Comparison of ENCODE assay signal across 19 cellular contexts in genomic region chr22:24379536-24379935, GRCh38. TPM values are rescaled to one million over a fixed set of nuclear protein-coding genes. Genes with fewer than 3 reads are reported as not detected.
DNase-seq lines count a peak whose midpoint lies in the region; ATAC-seq and TF ChIP-seq lines count a peak whose summit lies in the region.
"Had no signal": no experiment of that assay in that cellular context is flagged by ENCODE, and none has a peak within 500 bp of the region (broad histone marks: within the 10 kb centered on the region; RNA-seq: fewer than 3 reads in every experiment).

No MANE protein-coding gene starts in this region.

- in situ Hi-C loops in gastrocnemius medialis (cut with MboI; ENCODE audit: low sequenced_read_pairs in 4 of 4), result no loop called here

- peak overlapping the region; percentile 30 to 57 for H3K27ac ChIP-seq in right atrium auricular region
- H3K27ac ChIP-seq in heart left ventricle, result peak overlapping the region in 2 of 12 donors; percentile 12 to 35
- peak overlapping the region in 2 of 4 donors; percentile 23 to 64 for H3K27ac ChIP-seq in gastrocnemius medialis
- H3K27ac ChIP-seq: colonic mucosa, hepatocyte, psoas muscle had no signal

- no peak for TF ChIP-seq CTCF in right atrium auricular region (IDR thresholded peaks at IDR 0.05)
- TF ChIP-seq CTCF in heart left ventricle (IDR thresholded peaks at IDR 0.05), result no peak
- TF ChIP-seq CTCF in gastrocnemius medialis (IDR thresholded peaks at IDR 0.05 in 4 of 5, conservative IDR thresholded peaks at IDR 0.05 in 1 of 5), result no peak

- peaks cover 21% of the 10 kb centered on the region for H3K36me3 ChIP-seq in right atrium auricular region
- peaks cover 0 to 65% (median 33%) of the 10 kb centered on the region in 9 donors for H3K36me3 ChIP-seq in heart left ventricle
- peaks cover 0 to 23% of the 10 kb centered on the region in 2 donors for H3K36me3 ChIP-seq in gastrocnemius medialis
- H3K36me3 ChIP-seq: colonic mucosa had no signal

- DNase-seq in right atrium auricular region (ENCODE audit: low spot score) (no peak), heart left ventricle (no peak), MV-4-11 (lab: John Stamatoyannopoulos, UW) (peak; percentile 14), head of caudate nucleus (no peak), gastrocnemius medialis (no peak)
- DNase-seq in activated T-helper 2 cell treated with anti-CD3 and anti-CD28 coated beads, Interferon-gamma antibody, Interleukin-2, Interleukin-4, amounts not matched to agents 10 μg/mL and 5 μg/mL and 100 μg/mL, durations not matched to agents 14 hours and 24 hours and 36 hours (ENCODE audit: low spot score), result no peak
- DNase-seq in stimulated activated effector memory CD8-positive, alpha-beta T cell treated with anti-CD3 and anti-CD28 coated beads, Interleukin-12 subunit alpha, Interleukin-12 subunit beta, amount 100 ng/mL, for 72 hours (ENCODE audit: low spot score in 2 of 2), result no peak
- DNase-seq: activated B cell treated with CpG ODN at 0.5 μM for 24 hours; anterior cingulate cortex; colonic mucosa; GOT3; left cardiac atrium; NCI-H446 treated with DMSO at 0.1 percent for 48 hours; psoas muscle; stimulated activated naive CD8-positive, alpha-beta T cell treated with anti-CD3 and anti-CD28 coated beads, Interleukin-15, amount 100 ng/mL, for 72 hours had no signal

- H3K36me3 Mint-ChIP-seq in activated T-helper 2 cell treated with anti-CD3 and anti-CD28 coated beads, Interferon-gamma antibody, Interleukin-2, Interleukin-4, amounts not matched to agents 10 μg/mL and 5 μg/mL and 100 μg/mL, durations not matched to agents 14 hours and 24 hours and 36 hours (ENCODE audit: low read depth), result peaks cover 55% of the 10 kb centered on the region
- H3K36me3 Mint-ChIP-seq in stimulated activated effector memory CD8-positive, alpha-beta T cell treated with anti-CD3 and anti-CD28 coated beads, Interleukin-12 subunit alpha, Interleukin-12 subunit beta, amount 100 ng/mL, for 72 hours, result peaks cover 54% of the 10 kb centered on the region

- no peaks in the 10 kb centered on the region for H3K9me3 ChIP-seq in right atrium auricular region
- peaks cover 0 to 3% (median 0%) of the 10 kb centered on the region in 12 donors for H3K9me3 ChIP-seq in heart left ventricle
- H3K9me3 ChIP-seq in gastrocnemius medialis, result no peaks in the 10 kb centered on the region
- H3K9me3 ChIP-seq: colonic mucosa, psoas muscle had no signal

- H3K4me3 Mint-ChIP-seq in activated T-helper 2 cell treated with anti-CD3 and anti-CD28 coated beads, Interferon-gamma antibody, Interleukin-2, Interleukin-4, amounts not matched to agents 10 μg/mL and 5 μg/mL and 100 μg/mL, durations not matched to agents 14 hours and 24 hours and 36 hours (ENCODE audit: low read depth), result peak overlapping the region; percentile 0
- H3K4me3 Mint-ChIP-seq in stimulated activated effector memory CD8-positive, alpha-beta T cell treated with anti-CD3 and anti-CD28 coated beads, Interleukin-12 subunit alpha, Interleukin-12 subunit beta, amount 100 ng/mL, for 72 hours, result no peak overlapping the region
- H3K4me3 Mint-ChIP-seq: activated B cell treated with CpG ODN at 0.5 μM for 24 hours; stimulated activated naive CD8-positive, alpha-beta T cell treated with anti-CD3 and anti-CD28 coated beads, Interleukin-15, amount 100 ng/mL, for 72 hours had no signal

- no peak overlapping the region for H3K27ac Mint-ChIP-seq in activated T-helper 2 cell treated with anti-CD3 and anti-CD28 coated beads, Interferon-gamma antibody, Interleukin-2, Interleukin-4, amounts not matched to agents 10 μg/mL and 5 μg/mL and 100 μg/mL, durations not matched to agents 14 hours and 24 hours and 36 hours
- no peak overlapping the region for H3K27ac Mint-ChIP-seq in stimulated activated effector memory CD8-positive, alpha-beta T cell treated with anti-CD3 and anti-CD28 coated beads, Interleukin-12 subunit alpha, Interleukin-12 subunit beta, amount 100 ng/mL, for 72 hours
- H3K27ac Mint-ChIP-seq: activated B cell treated with CpG ODN at 0.5 μM for 24 hours; stimulated activated naive CD8-positive, alpha-beta T cell treated with anti-CD3 and anti-CD28 coated beads, Interleukin-15, amount 100 ng/mL, for 72 hours had no signal

- intact Hi-C loops in heart left ventricle (cut with DNase I), result loop anchor here in 1 of 10 donors (5.0 kb wide), 1 partner anchor 37 kb away; no protein-coding TSS in a partner anchor
- intact Hi-C loops in activated T-helper 2 cell treated with anti-CD3 and anti-CD28 coated beads, Interferon-gamma antibody, Interleukin-2, Interleukin-4, amounts not matched to agents 10 μg/mL and 5 μg/mL and 100 μg/mL, durations not matched to agents 14 hours and 24 hours and 36 hours (cut with micrococcal nuclease), result loop anchor here (1.0 kb wide), 1 partner anchor 107 kb away; no protein-coding TSS in a partner anchor
- intact Hi-C loops in head of caudate nucleus (cut with DNase I), result no loop called here
- intact Hi-C loops in gastrocnemius medialis (cut with DNase I; ENCODE audit: low total_unique reads), result no loop called here

- TF ChIP-seq POLR2A in heart left ventricle (IDR thresholded peaks at IDR 0.05), result no peak
- no peak for TF ChIP-seq POLR2A in gastrocnemius medialis (IDR thresholded peaks at IDR 0.05)

- H3K4me3 ChIP-seq in right atrium auricular region, result no peak overlapping the region
- H3K4me3 ChIP-seq in heart left ventricle, result no peak overlapping the region
- H3K4me3 ChIP-seq in gastrocnemius medialis, result no peak overlapping the region
- H3K4me3 ChIP-seq: colonic mucosa, hepatocyte, psoas muscle had no signal

- no peak for ATAC-seq in heart left ventricle
- peak; percentile 57 for ATAC-seq in stimulated activated effector memory CD8-positive, alpha-beta T cell treated with anti-CD3 and anti-CD28 coated beads, Interleukin-12 subunit alpha, Interleukin-12 subunit beta, amount 100 ng/mL, for 72 hours
- no peak for ATAC-seq in gastrocnemius medialis
- ATAC-seq in GM21447 (IDR thresholded peaks at IDR 0.05; ENCODE audit: unreplicated experiment), result no peak
- ATAC-seq: esophagus mucosa; Panc1; stimulated activated naive CD8-positive, alpha-beta T cell treated with anti-CD3 and anti-CD28 coated beads, Interleukin-15, amount 100 ng/mL, for 72 hours had no signal

- peaks cover 30% of the 10 kb centered on the region for H3K4me1 Mint-ChIP-seq in activated T-helper 2 cell treated with anti-CD3 and anti-CD28 coated beads, Interferon-gamma antibody, Interleukin-2, Interleukin-4, amounts not matched to agents 10 μg/mL and 5 μg/mL and 100 μg/mL, durations not matched to agents 14 hours and 24 hours and 36 hours (ENCODE audit: low read depth)
- peaks cover 6% of the 10 kb centered on the region for H3K4me1 Mint-ChIP-seq in stimulated activated effector memory CD8-positive, alpha-beta T cell treated with anti-CD3 and anti-CD28 coated beads, Interleukin-12 subunit alpha, Interleukin-12 subunit beta, amount 100 ng/mL, for 72 hours
- H3K4me1 Mint-ChIP-seq: activated B cell treated with CpG ODN at 0.5 μM for 24 hours had no signal

- H3K27me3 Mint-ChIP-seq in activated T-helper 2 cell treated with anti-CD3 and anti-CD28 coated beads, Interferon-gamma antibody, Interleukin-2, Interleukin-4, amounts not matched to agents 10 μg/mL and 5 μg/mL and 100 μg/mL, durations not matched to agents 14 hours and 24 hours and 36 hours (ENCODE audit: low read depth), result no peaks in the 10 kb centered on the region
- H3K27me3 Mint-ChIP-seq: activated B cell treated with CpG ODN at 0.5 μM for 24 hours; stimulated activated naive CD8-positive, alpha-beta T cell treated with anti-CD3 and anti-CD28 coated beads, Interleukin-15, amount 100 ng/mL, for 72 hours had no signal

- peaks cover 8% of the 10 kb centered on the region for H3K9me3 Mint-ChIP-seq in activated T-helper 2 cell treated with anti-CD3 and anti-CD28 coated beads, Interferon-gamma antibody, Interleukin-2, Interleukin-4, amounts not matched to agents 10 μg/mL and 5 μg/mL and 100 μg/mL, durations not matched to agents 14 hours and 24 hours and 36 hours
- H3K9me3 Mint-ChIP-seq in stimulated activated effector memory CD8-positive, alpha-beta T cell treated with anti-CD3 and anti-CD28 coated beads, Interleukin-12 subunit alpha, Interleukin-12 subunit beta, amount 100 ng/mL, for 72 hours, result no peaks in the 10 kb centered on the region
- H3K9me3 Mint-ChIP-seq: activated B cell treated with CpG ODN at 0.5 μM for 24 hours; stimulated activated naive CD8-positive, alpha-beta T cell treated with anti-CD3 and anti-CD28 coated beads, Interleukin-15, amount 100 ng/mL, for 72 hours had no signal

- H3K4me1 ChIP-seq in right atrium auricular region (peaks cover 0 to 14% of the 10 kb centered on the region in 2 donors), heart left ventricle (peaks cover 0 to 20% (median 5%) of the 10 kb centered on the region in 12 donors), gastrocnemius medialis (peaks cover 9 to 17% of the 10 kb centered on the region in 2 donors)
- H3K4me1 ChIP-seq: colonic mucosa had no signal

- H3K27me3 ChIP-seq in right atrium auricular region, result no peaks in the 10 kb centered on the region
- H3K27me3 ChIP-seq in heart left ventricle, result no peaks in the 10 kb centered on the region
- no peaks in the 10 kb centered on the region for H3K27me3 ChIP-seq in gastrocnemius medialis
- H3K27me3 ChIP-seq: colonic mucosa, hepatocyte had no signal

- WGBS in heart left ventricle, 4 donors, result 62 to 70% (median 66%) methylated on average over 2 of the region's 2 CpGs

RNA-seq across cellular contexts. Expression of gene ADORA2A, which starts 47.9 kb away (rescaled TPM):
- total RNA-seq in right atrium auricular region (1 to 10 TPM; 5.9 to 7.1 TPM), heart left ventricle (10 to 100 TPM in 1 of 9 donors, 1 to 10 TPM in 8; 1.5 to 12.1 (median 4.5) TPM), gastrocnemius medialis (1 to 10 TPM in 3 of 4 donors, under 1 TPM in 1; 0.39 to 3.6 (median 1.2) TPM)
- polyA plus RNA-seq in heart left ventricle, result 1 to 10 TPM; 3.9 to 5.5 TPM
- total RNA-seq in activated T-helper 2 cell treated with anti-CD3 and anti-CD28 coated beads, Interferon-gamma antibody, Interleukin-2, Interleukin-4, amounts not matched to agents 10 μg/mL and 5 μg/mL and 100 μg/mL, durations not matched to agents 14 hours and 24 hours and 36 hours, result 20.2 and 23.8 TPM in 2 replicates
- total RNA-seq: esophagus mucosa had no signal
